32 cellular contexts compared by ENCODE assay signal in the genomic region with DNA sequence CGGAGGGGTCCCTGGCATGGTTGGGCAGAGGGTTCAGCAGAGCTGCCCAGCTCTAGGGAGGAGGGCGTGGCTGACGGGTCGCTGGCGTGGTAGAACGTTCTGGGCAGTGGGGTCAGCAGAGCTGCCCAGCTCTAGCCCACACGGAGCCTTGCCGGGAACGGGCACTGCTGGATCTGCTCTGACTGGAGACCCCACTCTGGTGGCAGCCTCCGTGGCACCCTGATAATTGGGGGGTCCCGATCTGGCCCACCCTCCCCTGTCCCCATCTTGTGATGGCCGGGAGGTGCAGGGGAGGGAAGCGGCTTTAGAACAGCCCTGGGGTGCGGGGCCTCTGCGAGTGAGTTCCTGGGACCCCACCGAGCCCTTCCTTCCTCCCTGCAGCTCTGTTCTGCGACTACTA. TPM values are rescaled to one million over a fixed set of nuclear protein-coding genes. Genes with fewer than 3 reads are reported as not detected.
"Had no signal": no experiment of that assay in that cellular context is flagged by ENCODE, and none has a peak within 500 bp of the region (broad histone marks: within the 10 kb centered on the region; RNA-seq: fewer than 3 reads in every experiment).

No MANE protein-coding gene starts in this region.

- ATAC-seq: effector memory CD8-positive, alpha-beta T cell; left colon; mucosa of descending colon; natural killer cell treated with Interleukin-12 subunit alpha and Interleukin-12 subunit beta and Interleukin-15 and Interleukin-18, amount 100 ng/mL, for 72 hours; sciatic nerve; stimulated activated naive CD8-positive, alpha-beta T cell treated with anti-CD3 and anti-CD28 coated beads, Interleukin-15, amount 100 ng/mL, for 72 hours; upper lobe of right lung had no signal

- H3K9me3 ChIP-seq: esophagus squamous epithelium, mucosa of descending colon, prostate gland, suprapubic skin, transverse colon, upper lobe of right lung, vagina had no signal

- H3K4me3 Mint-ChIP-seq: effector memory CD8-positive, alpha-beta T cell; mesothelial cell of epicardium; natural killer cell treated with Interleukin-12 subunit alpha and Interleukin-12 subunit beta and Interleukin-15 and Interleukin-18, amount 100 ng/mL, for 72 hours; neural crest cell; stimulated activated naive CD8-positive, alpha-beta T cell treated with anti-CD3 and anti-CD28 coated beads, Interleukin-15, amount 100 ng/mL, for 72 hours had no signal

- H3K27ac Mint-ChIP-seq: effector memory CD8-positive, alpha-beta T cell; mesothelial cell of epicardium; naive B cell; natural killer cell treated with Interleukin-12 subunit alpha and Interleukin-12 subunit beta and Interleukin-15 and Interleukin-18, amount 100 ng/mL, for 72 hours; stimulated activated naive CD8-positive, alpha-beta T cell treated with anti-CD3 and anti-CD28 coated beads, Interleukin-15, amount 100 ng/mL, for 72 hours had no signal

- H3K36me3 Mint-ChIP-seq: mesothelial cell of epicardium; naive B cell; natural killer cell treated with Interleukin-12 subunit alpha and Interleukin-12 subunit beta and Interleukin-15 and Interleukin-18, amount 100 ng/mL, for 72 hours had no signal

- H3K4me1 ChIP-seq: esophagus squamous epithelium, parathyroid adenoma, prostate gland, suprapubic skin, transverse colon, upper lobe of right lung, vagina had no signal

- DNase-seq: cortex of kidney; effector memory CD8-positive, alpha-beta T cell; erythroblast; esophagus squamous epithelium; foreskin melanocyte; left colon; mesenchymal stem cell; naive B cell; stimulated activated CD4-positive, alpha-beta T cell treated with anti-CD3 and anti-CD28 coated beads, Interleukin-12 subunit alpha, Interleukin-12 subunit beta, amount 100 ng/mL, for 4 hours; stimulated activated CD4-positive, alpha-beta T cell treated with anti-CD3 and anti-CD28 coated beads, Interleukin-1b, Interleukin-23, amount 100 ng/mL, for 48 hours; stimulated activated CD4-positive, alpha-beta T cell treated with anti-CD3 and anti-CD28 coated beads, Interleukin-4, amount 100 ng/mL, for 1 hour; stimulated activated CD8-positive, alpha-beta memory T cell treated with anti-CD3 and anti-CD28 coated beads, Interleukin-4, amount 100 ng/mL, for 48 hours; stimulated activated naive CD4-positive, alpha-beta T cell; stimulated activated naive CD8-positive, alpha-beta T cell treated with anti-CD3 and anti-CD28 coated beads, Interleukin-15, amount 100 ng/mL, for 72 hours; transverse colon; upper lobe of right lung had no signal

- H3K9ac ChIP-seq: parathyroid adenoma had no signal

- H3K27me3 ChIP-seq: vagina had no signal

- H3K4me1 Mint-ChIP-seq: mesothelial cell of epicardium, neural crest cell had no signal

- H3K36me3 ChIP-seq: esophagus squamous epithelium, prostate gland, suprapubic skin, transverse colon, upper lobe of right lung, vagina had no signal

- H3K9me3 Mint-ChIP-seq: effector memory CD8-positive, alpha-beta T cell had no signal

- H3K27ac ChIP-seq: esophagus squamous epithelium, parathyroid adenoma, prostate gland, suprapubic skin, transverse colon, upper lobe of right lung, vagina had no signal

- H3K27me3 Mint-ChIP-seq: effector memory CD8-positive, alpha-beta T cell; naive B cell; natural killer cell treated with Interleukin-12 subunit alpha and Interleukin-12 subunit beta and Interleukin-15 and Interleukin-18, amount 100 ng/mL, for 72 hours; stimulated activated naive CD8-positive, alpha-beta T cell treated with anti-CD3 and anti-CD28 coated beads, Interleukin-15, amount 100 ng/mL, for 72 hours had no signal

- H3K4me3 ChIP-seq: esophagus squamous epithelium, mucosa of descending colon, prostate gland, smooth muscle cell, suprapubic skin, transverse colon, upper lobe of right lung, vagina had no signal

- FAIRE-seq: endometrium had no signal

RNA-seq across cellular contexts. Expression of gene MUC5AC, which starts 21.9 kb away (rescaled TPM):
- total RNA-seq: dermis microvascular lymphatic vessel endothelial cell; kidney epithelial cell; liver; lung microvascular endothelial cell; mesothelial cell of epicardium; natural killer cell treated with Interleukin-12 subunit alpha and Interleukin-12 subunit beta and Interleukin-15 and Interleukin-18, amount 100 ng/mL, for 72 hours; neural crest cell; osteoblast; smooth muscle cell; suprapubic skin; transverse colon; upper lobe of right lung; vagina had no signal
- polyA plus RNA-seq: liver, smooth muscle cell had no signal

RNA-seq across cellular contexts. Expression of gene MUC5B, which starts 43.2 kb away (rescaled TPM):
- total RNA-seq: dermis microvascular lymphatic vessel endothelial cell; kidney epithelial cell; lung microvascular endothelial cell; mesothelial cell of epicardium; natural killer cell treated with Interleukin-12 subunit alpha and Interleukin-12 subunit beta and Interleukin-15 and Interleukin-18, amount 100 ng/mL, for 72 hours; osteoblast; smooth muscle cell had no signal
- polyA plus RNA-seq: smooth muscle cell had no signal
